ENCODE assay signal across 14 cellular contexts in genomic region chr10:102227050-102227449, GRCh38. TPM values are rescaled to one million over a fixed set of nuclear protein-coding genes. Genes with fewer than 3 reads are reported as not detected.
DNase-seq lines count a peak whose midpoint lies in the region; ATAC-seq and TF ChIP-seq lines count a peak whose summit lies in the region.
"Had no signal": no experiment of that assay in that cellular context is flagged by ENCODE, and none has a peak within 500 bp of the region (broad histone marks: within the 10 kb centered on the region; RNA-seq: fewer than 3 reads in every experiment).

No MANE protein-coding gene starts in this region.

- TF ChIP-seq POLR2A in lower leg skin (IDR thresholded peaks at IDR 0.05) (no peak), body of pancreas (IDR thresholded peaks at IDR 0.05) (no peak)

- no peak overlapping the region for H3K4me3 ChIP-seq in AG10803 (ENCODE audit: low read length)
- peak overlapping the region; percentile 40 for H3K4me3 ChIP-seq in HL-60 (replicated peaks; ENCODE audit: insufficient read depth, low read length)
- H3K4me3 ChIP-seq in lower leg skin (ENCODE audit: low read depth, poor library complexity, severe bottlenecking), result no peak overlapping the region
- H3K4me3 ChIP-seq in body of pancreas, result no peak overlapping the region
- H3K4me3 ChIP-seq: SJSA1 had no signal

- H3K27ac Mint-ChIP-seq in T-helper 17 cell, result no peak overlapping the region
- H3K27ac Mint-ChIP-seq: activated CD4-positive, alpha-beta T cell treated with anti-CD3 and anti-CD28 coated beads, Interleukin-2, amount 10 ng/mL, durations not matched to agents 7 days and 5 days had no signal

- H3K4me1 Mint-ChIP-seq in T-helper 17 cell, result peaks cover 30% of the 10 kb centered on the region

- DNase-seq in AG10803 (ENCODE audit: low read depth) (peak; percentile 93), HL-60 (ENCODE audit: low read depth in 1 of 2, low spot score in 1 of 2) (peak; percentile 95 to 96), T-helper 17 cell (no peak), lower leg skin (ENCODE audit: low spot score in 2 of 2) (peak; percentile 35 to 90), body of pancreas (no peak), NCI-H2227 treated with DMSO at 0.1 percent for 48 hours (lab: John Stamatoyannopoulos, UW) (no peak)
- DNase-seq in activated CD4-positive, alpha-beta T cell treated with anti-CD3 and anti-CD28 coated beads for 48 hours, result no peak
- DNase-seq: activated CD4-positive, alpha-beta T cell treated with anti-CD3 and anti-CD28 coated beads, Interleukin-2, amount 10 ng/mL, durations not matched to agents 7 days and 5 days; CD8-positive, alpha-beta memory T cell; NCI-H1048; NCI-H526 treated with DMSO at 0.1 percent for 48 hours had no signal

- peaks cover 4% of the 10 kb centered on the region for H3K36me3 Mint-ChIP-seq in T-helper 17 cell (ENCODE audit: low read depth)
- H3K36me3 Mint-ChIP-seq: CD8-positive, alpha-beta memory T cell had no signal

- H3K27me3 ChIP-seq in HL-60 (ENCODE audit: insufficient read depth, poor library complexity, severe bottlenecking), result peaks cover 8% of the 10 kb centered on the region
- H3K27me3 ChIP-seq in body of pancreas, result peaks cover 0 to 15% of the 10 kb centered on the region in 2 donors

- ATAC-seq in T-helper 17 cell (no peak), body of pancreas (no peak), GM18520 (IDR thresholded peaks at IDR 0.05; ENCODE audit: unreplicated experiment) (no peak)

- H3K27ac ChIP-seq in HL-60 (replicated peaks) (peak overlapping the region; percentile 52), body of pancreas (no peak overlapping the region)
- H3K27ac ChIP-seq: SJSA1, vagina had no signal

- H3K36me3 ChIP-seq in body of pancreas (replicated peaks in 1 of 2; ENCODE audit: insufficient read depth in 1 of 2, low read depth in 2 of 2), result no peaks in the 10 kb centered on the region
- H3K36me3 ChIP-seq: SJSA1, vagina had no signal

- peaks cover 37% of the 10 kb centered on the region for H3K4me1 ChIP-seq in body of pancreas

- no peak for TF ChIP-seq CTCF in AG10803 (conservative IDR thresholded peaks at IDR 0.05; ENCODE audit: low read length)
- no peak for TF ChIP-seq CTCF in HL-60 (IDR thresholded peaks at IDR 0.05; ENCODE audit: insufficient read depth, low read length)
- no peak for TF ChIP-seq CTCF in lower leg skin (IDR thresholded peaks at IDR 0.05)
- TF ChIP-seq CTCF in body of pancreas (IDR thresholded peaks at IDR 0.05), result no peak

- H3K4me3 Mint-ChIP-seq in T-helper 17 cell, result peak overlapping the region; percentile 53

- H3K9me3 ChIP-seq in T-helper 17 cell (ENCODE audit: control insufficient read depth, low read length, poor library complexity, severe bottlenecking) (no peaks in the 10 kb centered on the region), body of pancreas (no peaks in the 10 kb centered on the region)
- H3K9me3 ChIP-seq: vagina had no signal

- intact Hi-C loops in lower leg skin (cut with DNase I; ENCODE audit: low total_unique reads) (no loop called here), body of pancreas (cut with DNase I) (loop anchor here (5.0 to 10.0 kb wide), 2 partner anchors 125 to 258 kb away; no protein-coding TSS in a partner anchor)

- H3K27me3 Mint-ChIP-seq in T-helper 17 cell, result peaks cover 43% of the 10 kb centered on the region

- 63 to 82% methylated on average over 8 of the region's 8 CpGs for WGBS in lower leg skin, 2 donors
- WGBS in body of pancreas, 2 donors, result 57 to 71% methylated on average over 6 to 8 of the region's 8 CpGs

RNA-seq across cellular contexts. Expression of gene ELOVL3, which starts 1.0 kb away (rescaled TPM):
- total RNA-seq in T-helper 17 cell (not detected), lower leg skin (100 to 1,000 TPM in 1 of 4 donors, 10 to 100 TPM in 1, 1 to 10 TPM in 2; 2.5 to 106 (median 29.8) TPM), body of pancreas (not detected)
- total RNA-seq: activated CD4-positive, alpha-beta T cell treated with anti-CD3 and anti-CD28 coated beads, Interleukin-2, amount 10 ng/mL, durations not matched to agents 7 days and 5 days; CD8-positive, alpha-beta memory T cell; SJSA1; vagina had no signal

RNA-seq across cellular contexts. Expression of gene PITX3, which starts 14.3 kb away (rescaled TPM):
- total RNA-seq in T-helper 17 cell, result not detected
- total RNA-seq in lower leg skin, result not detected
- not detected for total RNA-seq in body of pancreas
- total RNA-seq: activated CD4-positive, alpha-beta T cell treated with anti-CD3 and anti-CD28 coated beads, Interleukin-2, amount 10 ng/mL, durations not matched to agents 7 days and 5 days; CD8-positive, alpha-beta memory T cell; SJSA1; vagina had no signal

RNA-seq across cellular contexts. Expression of gene GBF1, which starts 18.3 kb away (rescaled TPM):
- total RNA-seq in T-helper 17 cell (10 to 100 TPM; 42.8 to 44.6 TPM), lower leg skin (10 to 100 TPM; 30.1 to 42.6 (median 39.1) TPM), body of pancreas (10 to 100 TPM; 23.1 to 24.1 TPM)

Comparison
In these comparisons a context has a peak if more than half of its experiments do, and no peak if none do; other contexts are left out.
1. DNase-seq: peak in AG10803 (single experiment), HL-60 (2 of 2) and lower leg skin (2 of 2); none in T-helper 17 cell (0 of 3), body of pancreas (0 of 4), NCI-H2227 treated with DMSO at 0.1 percent for 48 hours (single experiment) and activated CD4-positive, alpha-beta T cell treated with anti-CD3 and anti-CD28 coated beads for 48 hours (single experiment).